In the genomic region with DNA sequence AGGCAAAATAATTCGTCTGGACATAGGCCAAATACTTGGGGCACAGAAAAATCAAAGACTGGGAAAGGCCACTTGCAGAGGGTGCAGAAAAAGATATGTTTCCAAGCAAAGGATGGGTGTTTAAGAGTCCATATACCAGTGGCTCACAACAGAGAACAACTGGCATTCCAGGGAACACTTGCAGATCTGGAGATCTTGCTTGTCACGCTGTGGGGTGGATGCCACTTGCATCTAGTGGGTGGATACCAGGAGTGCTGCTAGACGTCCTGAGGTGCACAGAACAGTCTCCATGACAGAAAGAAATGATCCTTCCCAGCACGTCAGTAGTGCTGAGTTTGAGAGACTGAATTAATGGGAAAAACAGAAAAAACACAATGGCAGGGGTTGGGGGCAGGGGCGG, we compare ENCODE assay signal across 20 cellular contexts. TPM values are rescaled to one million over a fixed set of nuclear protein-coding genes. Genes with fewer than 3 reads are reported as not detected.
"Had no signal": no experiment of that assay in that cellular context is flagged by ENCODE, and none has a peak within 500 bp of the region (broad histone marks: within the 10 kb centered on the region; RNA-seq: fewer than 3 reads in every experiment).

No MANE protein-coding gene starts in this region.

- DNase-seq: activated CD4-positive, alpha-beta T cell treated with anti-CD3 and anti-CD28 coated beads, Interleukin-2, amount 50 U/mL, for 4 hours; activated naive CD4-positive, alpha-beta T cell treated with anti-CD3 and anti-CD28 coated beads for 36 hours; cortex of kidney; erythroblast; foreskin melanocyte; head of caudate nucleus; stimulated activated CD4-positive, alpha-beta T cell treated with anti-CD3 and anti-CD28 coated beads, Interleukin-4, amount 100 ng/mL, for 4 hours; T-helper 17 cell; testis; WERI-Rb-1 had no signal

- H3K9me3 Mint-ChIP-seq: activated naive CD4-positive, alpha-beta T cell treated with anti-CD3 and anti-CD28 coated beads for 36 hours; activated T-helper 2 cell treated with anti-CD3 and anti-CD28 coated beads, Interferon-gamma antibody, Interleukin-2, Interleukin-4, amounts not matched to agents 10 μg/mL and 5 μg/mL and 100 μg/mL, durations not matched to agents 14 hours and 24 hours and 36 hours; stimulated activated memory B cell treated with anti-CD40 and anti-IgM and Interleukin-4, amounts not matched to agents 10 μg/mL and 1 μg/mL and 100 μg/mL, for 72 hours had no signal

- ATAC-seq: left lobe of liver; pancreas; sciatic nerve; stimulated activated memory B cell treated with anti-CD40 and anti-IgM and Interleukin-4, amounts not matched to agents 10 μg/mL and 1 μg/mL and 100 μg/mL, for 72 hours; T-helper 17 cell had no signal

- H3K9me3 ChIP-seq: breast epithelium, pancreas, testis had no signal

- FAIRE-seq: endometrium, kidney, pancreas had no signal

- H3K4me3 Mint-ChIP-seq: activated naive CD4-positive, alpha-beta T cell treated with anti-CD3 and anti-CD28 coated beads for 36 hours; stimulated activated memory B cell treated with anti-CD40 and anti-IgM and Interleukin-4, amounts not matched to agents 10 μg/mL and 1 μg/mL and 100 μg/mL, for 72 hours had no signal

- H3K36me3 Mint-ChIP-seq: stimulated activated memory B cell treated with anti-CD40 and anti-IgM and Interleukin-4, amounts not matched to agents 10 μg/mL and 1 μg/mL and 100 μg/mL, for 72 hours had no signal

- H3K4me3 ChIP-seq: breast epithelium, pancreas, testis had no signal

- H3K36me3 ChIP-seq: breast epithelium, pancreas had no signal

- H3K27ac Mint-ChIP-seq: activated naive CD4-positive, alpha-beta T cell treated with anti-CD3 and anti-CD28 coated beads for 36 hours; activated T-helper 2 cell treated with anti-CD3 and anti-CD28 coated beads, Interferon-gamma antibody, Interleukin-2, Interleukin-4, amounts not matched to agents 10 μg/mL and 5 μg/mL and 100 μg/mL, durations not matched to agents 14 hours and 24 hours and 36 hours; stimulated activated memory B cell treated with anti-CD40 and anti-IgM and Interleukin-4, amounts not matched to agents 10 μg/mL and 1 μg/mL and 100 μg/mL, for 72 hours; T-helper 17 cell had no signal

- H3K27ac ChIP-seq: breast epithelium, pancreas, testis, WERI-Rb-1 had no signal

RNA-seq across cellular contexts. Expression of gene CBX2, which starts 10.5 kb away (rescaled TPM):
- polyA plus RNA-seq: aorta had no signal

RNA-seq across cellular contexts. Expression of gene ENPP7, which starts 57.7 kb away (rescaled TPM):
- total RNA-seq: activated naive CD4-positive, alpha-beta T cell treated with anti-CD3 and anti-CD28 coated beads for 36 hours; activated T-helper 2 cell treated with anti-CD3 and anti-CD28 coated beads, Interferon-gamma antibody, Interleukin-2, Interleukin-4, amounts not matched to agents 10 μg/mL and 5 μg/mL and 100 μg/mL, durations not matched to agents 14 hours and 24 hours and 36 hours; aorta; breast epithelium; myocyte; sciatic nerve; T-helper 17 cell had no signal
